9 cellular contexts compared by ENCODE assay signal in genomic region chr3:37054370-37054769, GRCh38.
A peak's percentile ranks its signal among the peaks of the same experiment; 100 is the strongest.
DNase-seq lines count a peak whose midpoint lies in the region; ATAC-seq and TF ChIP-seq lines count a peak whose summit lies in the region.
"Had no signal": no experiment of that assay in that cellular context is flagged by ENCODE, and none has a peak within 500 bp of the region (broad histone marks: within the 10 kb centered on the region; RNA-seq: fewer than 3 reads in every experiment).

No MANE protein-coding gene starts in this region.

- peak; percentile 87 for ATAC-seq in GM18519 (IDR thresholded peaks at IDR 0.05; ENCODE audit: low FRiP score, unreplicated experiment)

- no peaks in the 10 kb centered on the region for H3K27me3 ChIP-seq in suprapubic skin

- no peak for TF ChIP-seq EP300 in suprapubic skin (IDR thresholded peaks at IDR 0.05)

- peaks cover 10% of the 10 kb centered on the region for H3K4me1 ChIP-seq in suprapubic skin

- H3K4me1 Mint-ChIP-seq in HFFc6 (ENCODE audit: low read depth): peaks cover 49% of the 10 kb centered on the region

- WGBS in suprapubic skin: 52% methylated on average over 3 of the region's 3 CpGs

- H3K36me3 ChIP-seq in suprapubic skin: peaks cover 78% of the 10 kb centered on the region

- H3K4me3 Mint-ChIP-seq in HFFc6: peak overlapping the region; percentile 15

- H3K27ac ChIP-seq in suprapubic skin: peak overlapping the region; percentile 54
- H3K27ac ChIP-seq: SK-N-MC had no signal

- no peaks in the 10 kb centered on the region for H3K9me3 ChIP-seq in suprapubic skin

- peaks cover 39% of the 10 kb centered on the region for H3K36me3 Mint-ChIP-seq in HFFc6 (ENCODE audit: low read depth)

- H3K27ac Mint-ChIP-seq in HFFc6: peak overlapping the region; percentile 76

- no peaks in the 10 kb centered on the region for H3K9me3 Mint-ChIP-seq in HFFc6

- H3K27me3 Mint-ChIP-seq in HFFc6 (ENCODE audit: insufficient read depth): peaks cover 10% of the 10 kb centered on the region

- no peak for TF ChIP-seq POLR2A in suprapubic skin (IDR thresholded peaks at IDR 0.05)

- DNase-seq in HFFc6 (peak; percentile 61), NOMO-1 treated with dmso at 0.1 percent for 144 hours (lab: John Stamatoyannopoulos, UW; ENCODE audit: unreplicated experiment) (peak; percentile 5), foreskin fibroblast (peak; percentile 55 to 57), suprapubic skin (ENCODE audit: low spot score in 2 of 2) (no peak), amygdala (lab: John Stamatoyannopoulos, UW) (no peak), Ammon's horn (ENCODE audit: low spot score) (no peak)
- DNase-seq in stimulated activated naive CD4-positive, alpha-beta T cell (lab: John Stamatoyannopoulos, UW): no peak

- TF ChIP-seq CTCF in HFFc6 (IDR thresholded peaks at IDR 0.05) (no peak), foreskin fibroblast (IDR thresholded peaks at IDR 0.05; ENCODE audit: low read depth, low read length) (no peak), suprapubic skin (IDR thresholded peaks at IDR 0.05) (no peak)

- H3K4me3 ChIP-seq in foreskin fibroblast (ENCODE audit: low read depth in 1 of 2, low read length in 2 of 2) (no peak overlapping the region), suprapubic skin (no peak overlapping the region)
- H3K4me3 ChIP-seq: SK-N-MC had no signal

Comparison
In these comparisons a context has a peak if more than half of its experiments do, and no peak if none do; other contexts are left out.
1. DNase-seq: peak in HFFc6 (single experiment), NOMO-1 treated with dmso at 0.1 percent for 144 hours (single experiment) and foreskin fibroblast (2 of 2); none in suprapubic skin (0 of 2), amygdala (0 of 56), Ammon's horn (single experiment) and stimulated activated naive CD4-positive, alpha-beta T cell (0 of 6).